ENCODE assay signal across 2 cellular contexts in genomic region chr1:78054559-78054958, GRCh38.
A peak's percentile ranks its signal among the peaks of the same experiment; 100 is the strongest.
TF ChIP-seq lines count a peak whose summit lies in the region.

No MANE protein-coding gene starts in this region.

TF ChIP-seq in IMR-90, 13 proteins besides CTCF, POLR2A, EP300 and RAD21:
- TF ChIP-seq MXI1 (IDR thresholded peaks at IDR 0.05; ENCODE audit: borderline replicate concordance, low read depth, low read length) (no peak), SMC3 (IDR thresholded peaks at IDR 0.05; ENCODE audit: low read depth, low read length) (no peak), CEBPB (IDR thresholded peaks at IDR 0.05; ENCODE audit: low read depth, low read length) (no peak), MAZ (IDR thresholded peaks at IDR 0.05; ENCODE audit: borderline replicate concordance, low read depth, low read length) (no peak), USF2 (IDR thresholded peaks at IDR 0.05; ENCODE audit: low read depth, low read length) (no peak), ELK1 (IDR thresholded peaks at IDR 0.05; ENCODE audit: borderline replicate concordance, low read depth, low read length) (no peak), CHD1 (IDR thresholded peaks at IDR 0.05; ENCODE audit: low read depth, low read length) (no peak), BHLHE40 (IDR thresholded peaks at IDR 0.05; ENCODE audit: low read depth, low read length) (no peak), FOS (IDR thresholded peaks at IDR 0.05; ENCODE audit: low read depth, low read length) (no peak), RCOR1 (IDR thresholded peaks at IDR 0.05; ENCODE audit: insufficient replicate concordance, low read length) (no peak), RFX5 (IDR thresholded peaks at IDR 0.05; ENCODE audit: low read depth, low read length) (no peak)

TF ChIP-seq in GM12878, 131 proteins besides CTCF, POLR2A, EP300 and RAD21:
- TF ChIP-seq JUNB (IDR thresholded peaks at IDR 0.05) (0 out of 2 replicates have a peak, but pooled peaks have one; percentile 8), CREM (IDR thresholded peaks at IDR 0.05; ENCODE audit: low read depth) (no peak), ZZZ3 (IDR thresholded peaks at IDR 0.05; ENCODE audit: control insufficient read depth, insufficient read length, low read depth) (no peak), LARP7 (IDR thresholded peaks at IDR 0.05) (no peak)
